2 cellular contexts compared by ENCODE assay signal in the genomic region with DNA sequence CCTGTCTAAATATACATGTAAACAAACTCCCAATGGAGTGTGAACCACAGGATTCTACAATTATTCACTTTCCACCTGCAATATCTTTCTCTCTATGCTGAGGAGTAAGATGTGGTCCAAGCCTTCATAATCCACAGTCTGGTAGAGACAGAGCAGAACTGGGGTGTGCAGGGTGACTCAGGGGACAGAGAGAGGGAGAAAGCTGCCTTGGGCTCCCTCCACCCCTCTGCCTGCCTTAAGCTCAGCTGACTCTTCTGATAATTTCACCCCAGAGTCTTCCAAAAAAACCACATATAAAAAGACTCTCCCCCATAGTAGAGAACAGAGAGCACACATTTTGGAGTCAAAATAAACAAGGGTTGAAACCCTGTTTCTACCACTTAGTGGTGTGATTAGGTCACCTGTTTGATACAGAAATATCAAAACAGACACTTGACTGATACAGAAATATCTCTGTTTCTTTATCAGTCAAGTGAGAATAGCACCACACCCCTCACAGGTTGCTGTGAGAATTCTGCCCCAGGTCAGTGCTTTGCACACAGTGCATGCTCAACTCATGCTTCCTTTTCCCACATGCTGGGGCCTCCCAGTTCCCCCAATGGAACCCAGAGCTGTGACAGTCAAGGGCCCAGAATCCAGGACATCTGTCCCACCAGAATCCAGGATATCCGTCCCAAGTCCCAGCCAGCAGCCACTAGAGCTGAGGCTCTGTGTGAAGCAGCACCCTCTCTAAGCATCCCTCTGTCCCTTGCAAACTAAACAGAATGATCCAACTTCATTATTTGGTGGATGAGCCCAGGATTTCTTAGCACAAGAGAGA.
TF ChIP-seq lines count a peak whose summit lies in the region.

No MANE protein-coding gene starts in this region.

TF ChIP-seq in K562, 482 proteins besides CTCF, POLR2A, EP300 and RAD21:
- TF ChIP-seq NRF1 (conservative IDR thresholded peaks at IDR 0.05 in 1 of 2, IDR thresholded peaks at IDR 0.05 in 1 of 2): 0 out of 4 replicates have a peak, but pooled peaks of 1 of the 2 experiments have one; percentile 12
- no peak for TF ChIP-seq HDAC8 (tag; IDR thresholded peaks at IDR 0.05)
- TF ChIP-seq ZNF384 (IDR thresholded peaks at IDR 0.05; ENCODE audit: low read depth, low read length): no peak
- TF ChIP-seq, protein P1, sequence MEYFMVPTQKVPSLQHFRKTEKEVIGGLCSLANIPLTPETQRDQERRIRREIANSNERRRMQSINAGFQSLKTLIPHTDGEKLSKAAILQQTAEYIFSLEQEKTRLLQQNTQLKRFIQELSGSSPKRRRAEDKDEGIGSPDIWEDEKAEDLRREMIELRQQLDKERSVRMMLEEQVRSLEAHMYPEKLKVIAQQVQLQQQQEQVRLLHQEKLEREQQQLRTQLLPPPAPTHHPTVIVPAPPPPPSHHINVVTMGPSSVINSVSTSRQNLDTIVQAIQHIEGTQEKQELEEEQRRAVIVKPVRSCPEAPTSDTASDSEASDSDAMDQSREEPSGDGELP (CRISPR knock-in tag; IDR thresholded peaks at IDR 0.05; ENCODE audit: borderline replicate concordance): peak; percentile 20; the same call in 1 of the 2 replicates
- TF ChIP-seq ZNF75A (CRISPR knock-in tag; IDR thresholded peaks at IDR 0.05): peak; percentile 82
TF ChIP-seq in K562: peak in this region for 3.

TF ChIP-seq in WTC11, 78 proteins besides CTCF, POLR2A, EP300 and RAD21:
- TF ChIP-seq ZNF671 (CRISPR knock-in tag; IDR thresholded peaks at IDR 0.05): no peak
- no peak for TF ChIP-seq ZBTB21 (CRISPR knock-in tag; IDR thresholded peaks at IDR 0.05; ENCODE audit: borderline replicate concordance)
- no peak for TF ChIP-seq ATF1 (CRISPR knock-in tag; IDR thresholded peaks at IDR 0.05)
- TF ChIP-seq ERG (CRISPR knock-in tag; IDR thresholded peaks at IDR 0.05): no peak
- TF ChIP-seq HMGA2 (CRISPR knock-in tag; IDR thresholded peaks at IDR 0.05): no peak
- TF ChIP-seq, protein P2, sequence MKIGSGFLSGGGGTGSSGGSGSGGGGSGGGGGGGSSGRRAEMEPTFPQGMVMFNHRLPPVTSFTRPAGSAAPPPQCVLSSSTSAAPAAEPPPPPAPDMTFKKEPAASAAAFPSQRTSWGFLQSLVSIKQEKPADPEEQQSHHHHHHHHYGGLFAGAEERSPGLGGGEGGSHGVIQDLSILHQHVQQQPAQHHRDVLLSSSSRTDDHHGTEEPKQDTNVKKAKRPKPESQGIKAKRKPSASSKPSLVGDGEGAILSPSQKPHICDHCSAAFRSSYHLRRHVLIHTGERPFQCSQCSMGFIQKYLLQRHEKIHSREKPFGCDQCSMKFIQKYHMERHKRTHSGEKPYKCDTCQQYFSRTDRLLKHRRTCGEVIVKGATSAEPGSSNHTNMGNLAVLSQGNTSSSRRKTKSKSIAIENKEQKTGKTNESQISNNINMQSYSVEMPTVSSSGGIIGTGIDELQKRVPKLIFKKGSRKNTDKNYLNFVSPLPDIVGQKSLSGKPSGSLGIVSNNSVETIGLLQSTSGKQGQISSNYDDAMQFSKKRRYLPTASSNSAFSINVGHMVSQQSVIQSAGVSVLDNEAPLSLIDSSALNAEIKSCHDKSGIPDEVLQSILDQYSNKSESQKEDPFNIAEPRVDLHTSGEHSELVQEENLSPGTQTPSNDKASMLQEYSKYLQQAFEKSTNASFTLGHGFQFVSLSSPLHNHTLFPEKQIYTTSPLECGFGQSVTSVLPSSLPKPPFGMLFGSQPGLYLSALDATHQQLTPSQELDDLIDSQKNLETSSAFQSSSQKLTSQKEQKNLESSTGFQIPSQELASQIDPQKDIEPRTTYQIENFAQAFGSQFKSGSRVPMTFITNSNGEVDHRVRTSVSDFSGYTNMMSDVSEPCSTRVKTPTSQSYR (CRISPR knock-in tag; IDR thresholded peaks at IDR 0.05): no peak
- no peak for TF ChIP-seq E2F5 (CRISPR knock-in tag; IDR thresholded peaks at IDR 0.05)
- no peak for TF ChIP-seq NR3C1 (CRISPR knock-in tag; conservative IDR thresholded peaks at IDR 0.05; ENCODE audit: low read depth)
- no peak for TF ChIP-seq SMAD4 (CRISPR knock-in tag; IDR thresholded peaks at IDR 0.05)
- no peak for TF ChIP-seq CREB1 (CRISPR knock-in tag; IDR thresholded peaks at IDR 0.05)
- no peak for TF ChIP-seq USF1 (CRISPR knock-in tag; IDR thresholded peaks at IDR 0.05)
- TF ChIP-seq MLX (CRISPR knock-in tag; IDR thresholded peaks at IDR 0.05): no peak
- no peak for TF ChIP-seq TP53 (CRISPR knock-in tag; IDR thresholded peaks at IDR 0.05)
- no peak for TF ChIP-seq KAT7 (CRISPR knock-in tag; IDR thresholded peaks at IDR 0.05; ENCODE audit: borderline replicate concordance)
- TF ChIP-seq ZNF423 (CRISPR knock-in tag; IDR thresholded peaks at IDR 0.05): no peak
- TF ChIP-seq ZNF232 (CRISPR knock-in tag; IDR thresholded peaks at IDR 0.05): no peak
- no peak for TF ChIP-seq EMX1 (CRISPR knock-in tag; IDR thresholded peaks at IDR 0.05)
- TF ChIP-seq ESRRA (CRISPR knock-in tag; IDR thresholded peaks at IDR 0.05; ENCODE audit: borderline replicate concordance): no peak
